In genomic region chr15:55221090-55222011, GRCh38 we compare ENCODE assay signal across 9 cellular contexts. TPM values are rescaled to one million over a fixed set of nuclear protein-coding genes. Genes with fewer than 3 reads are reported as not detected.
DNase-seq lines count a peak whose midpoint lies in the region; ATAC-seq and TF ChIP-seq lines count a peak whose summit lies in the region.
"Had no signal": no experiment of that assay in that cellular context is flagged by ENCODE, and none has a peak within 500 bp of the region (broad histone marks: within the 10 kb centered on the region; RNA-seq: fewer than 3 reads in every experiment).

No MANE protein-coding gene starts in this region.

- peak overlapping the region; percentile 54 for H3K27ac ChIP-seq in mammary epithelial cell (ENCODE audit: insufficient read depth, low read depth, low read length)
- H3K27ac ChIP-seq in mesenchymal stem cell (ENCODE audit: low read length, poor library complexity, severe bottlenecking) = peak overlapping the region; percentile 90

- intact Hi-C loops in mammary epithelial cell (cut with micrococcal nuclease) (loop anchor here (1.0 kb wide), 2 partner anchors 29 to 69 kb away; no protein-coding TSS in a partner anchor), lower leg skin (cut with DNase I; ENCODE audit: low total_unique reads) (no loop called here)

- H3K4me2 ChIP-seq in mammary epithelial cell (ENCODE audit: insufficient read depth, low read depth, low read length) = peak overlapping the region; percentile 58
- H3K4me2 ChIP-seq in mesenchymal stem cell (ENCODE audit: low read length, poor library complexity, severe bottlenecking) = peak overlapping the region; percentile 56

- peak overlapping the region; percentile 92 for H4K8ac ChIP-seq in mesenchymal stem cell (ENCODE audit: low read length)

- H3K9ac ChIP-seq in mammary epithelial cell (ENCODE audit: insufficient read depth, low read length) (no peak overlapping the region), mesenchymal stem cell (ENCODE audit: low read length) (peak overlapping the region; percentile 89)

- H2BK120ac ChIP-seq in mesenchymal stem cell (ENCODE audit: low read depth, low read length) = peak overlapping the region; percentile 81

- no peak overlapping the region for H3K4me3 ChIP-seq in mammary epithelial cell (replicated peaks in 1 of 3; ENCODE audit: insufficient read depth in 1 of 3, low read depth in 2 of 3, low read length in 3 of 3)
- peak overlapping the region in 1 of 2 experiments; percentile 28 for H3K4me3 ChIP-seq in mesenchymal stem cell (ENCODE audit: insufficient read depth in 1 of 2, low read depth in 1 of 2, low read length in 2 of 2)
- no peak overlapping the region for H3K4me3 ChIP-seq in lower leg skin (ENCODE audit: low read depth, poor library complexity, severe bottlenecking)
- H3K4me3 ChIP-seq: adrenal gland had no signal

- no peaks in the 10 kb centered on the region for H4K20me1 ChIP-seq in mammary epithelial cell (ENCODE audit: insufficient read depth, low read length)

- H2BK12ac ChIP-seq in mesenchymal stem cell (ENCODE audit: low read length in 2 of 2) = peak overlapping the region; percentile 88 to 99

- peak overlapping the region; percentile 86 to 92 for H3K4ac ChIP-seq in mesenchymal stem cell (ENCODE audit: low read depth in 1 of 2, low read length in 2 of 2)

- TSS peak; percentile 85 for BruUV-seq in mammary epithelial cell (replicated peaks; lab: Mats Ljungman, UMichigan)

- peak; percentile 42 for ATAC-seq in HG02763 (IDR thresholded peaks at IDR 0.05; ENCODE audit: unreplicated experiment)

- no peak for TF ChIP-seq POLR2A in lower leg skin (IDR thresholded peaks at IDR 0.05)

- H2AFZ ChIP-seq in mammary epithelial cell (ENCODE audit: low read depth, low read length) (peak overlapping the region; percentile 86), mesenchymal stem cell (ENCODE audit: low read depth, low read length) (no peak overlapping the region)

- peak overlapping the region; percentile 79 for H2AK5ac ChIP-seq in mesenchymal stem cell (ENCODE audit: low read length, severe bottlenecking)

- H3K14ac ChIP-seq in mesenchymal stem cell (ENCODE audit: low read length in 2 of 2) = peak overlapping the region in 1 of 2 experiments; percentile 13

- no peaks in the 10 kb centered on the region for H3K9me3 ChIP-seq in mammary epithelial cell (replicated peaks; ENCODE audit: insufficient read depth, low read length)
- H3K9me3 ChIP-seq in mesenchymal stem cell (ENCODE audit: control insufficient read depth, low read length) = no peaks in the 10 kb centered on the region
- H3K9me3 ChIP-seq: adrenal gland had no signal

- H3K18ac ChIP-seq in mesenchymal stem cell (ENCODE audit: low read depth in 1 of 2, low read length in 2 of 2) = peak overlapping the region; percentile 82 to 96

- CTCF ChIA-PET in mammary epithelial cell (lab: Charles Lee; ENCODE audit: low non-redundant PET) = no interaction called here

- no peak for TF ChIP-seq CTCF in mammary epithelial cell (conservative IDR thresholded peaks at IDR 0.05 in 1 of 2, IDR thresholded peaks at IDR 0.05 in 1 of 2; ENCODE audit: extremely low read depth in 1 of 2, insufficient read depth in 1 of 2, low read depth in 1 of 2, low read length in 2 of 2)
- no peak for TF ChIP-seq CTCF in lower leg skin (IDR thresholded peaks at IDR 0.05)

- no peaks in the 10 kb centered on the region for H3K79me1 ChIP-seq in mesenchymal stem cell (replicated peaks; ENCODE audit: low read length, poor library complexity, severe bottlenecking)

- dilution Hi-C loops in mammary epithelial cell (cut with HindIII; ENCODE audit: low sequenced_read_pairs) = no loop called here

- no peaks in the 10 kb centered on the region for H3K27me3 ChIP-seq in mammary epithelial cell (ENCODE audit: insufficient read depth, low read length)
- no peaks in the 10 kb centered on the region for H3K27me3 ChIP-seq in mesenchymal stem cell (ENCODE audit: control insufficient read depth in 1 of 2, insufficient read depth in 1 of 2, low read length in 2 of 2)
- H3K27me3 ChIP-seq: adrenal gland had no signal

- H3K23ac ChIP-seq in mesenchymal stem cell (ENCODE audit: low read length in 2 of 2) = no peak overlapping the region

- no peaks in the 10 kb centered on the region for H3K79me2 ChIP-seq in mammary epithelial cell (ENCODE audit: insufficient read depth, low read length)

- H3K4me1 ChIP-seq in mammary epithelial cell (ENCODE audit: insufficient read depth, low read length) = peaks cover 16% of the 10 kb centered on the region
- peaks cover 2% of the 10 kb centered on the region for H3K4me1 ChIP-seq in mesenchymal stem cell (ENCODE audit: control insufficient read depth, insufficient read depth, low read depth, low read length)

- DNase-seq in NCI-H1694 treated with DMSO at 0.1 percent for 48 hours (lab: John Stamatoyannopoulos, UW) = peak; percentile 6
- DNase-seq in NCI-H1694 (lab: John Stamatoyannopoulos, UW) = no peak
- peak; percentile 25 for DNase-seq in RKO (ENCODE audit: low spot score)
- peak; percentile 84 for DNase-seq in mammary epithelial cell
- peak; percentile 99 for DNase-seq in mesenchymal stem cell
- DNase-seq in lower leg skin (ENCODE audit: low spot score in 2 of 2) = no peak
- DNase-seq in COR-L47 (lab: John Stamatoyannopoulos, UW) = no peak

- H3K36me3 ChIP-seq in mammary epithelial cell (ENCODE audit: insufficient read depth, low read length) (no peaks in the 10 kb centered on the region), mesenchymal stem cell (ENCODE audit: control insufficient read depth in 1 of 2, insufficient read depth in 2 of 2, low read depth in 1 of 2, low read length in 2 of 2) (peaks cover 0 to 16% of the 10 kb centered on the region in 2 experiments)

- peak overlapping the region; percentile 99 for H4K91ac ChIP-seq in mesenchymal stem cell (ENCODE audit: low read length)

- peak overlapping the region; percentile 80 for H2BK15ac ChIP-seq in mesenchymal stem cell (ENCODE audit: low read depth, poor library complexity, severe bottlenecking)

- in situ Hi-C loops in mammary epithelial cell (cut with MboI; ENCODE audit: low sequenced_read_pairs in 2 of 2) = loop anchor here in 1 of 2 donors (5.0 to 10.0 kb wide), 2 partner anchors 66 to 213 kb away; partner anchors contain the start of gene RAB27A

- 24% methylated on average over 5 of the region's 6 CpGs for WGBS in mammary epithelial cell (ENCODE audit: low coverage, missing lambda C conversion rate)
- 21% methylated on average over 6 of the region's 6 CpGs for WGBS in mesenchymal stem cell
- WGBS in lower leg skin, 2 donors = 69 to 77% methylated on average over 6 of the region's 6 CpGs

- H2BK5ac ChIP-seq in mesenchymal stem cell (ENCODE audit: low read depth, low read length, poor library complexity, severe bottlenecking) = peak overlapping the region; percentile 68

RNA-seq across cellular contexts. Expression of gene RSL24D1, which starts 24.6 kb away (rescaled TPM):
- total RNA-seq in mammary epithelial cell = 100 to 1,000 TPM in 1 of 2 donors, 10 to 100 TPM in 1; 94.7 to 114 TPM
- 36.4 TPM for polyA plus RNA-seq in mammary epithelial cell
- 33.3 TPM for polyA minus RNA-seq in mammary epithelial cell
- 65.7 TPM for polyA plus RNA-seq in mesenchymal stem cell (2013, experiment 1 of 2)
- polyA plus RNA-seq in mesenchymal stem cell (2013, experiment 2 of 2) = 67.0 TPM
- total RNA-seq in lower leg skin = 10 to 100 TPM; 41.4 to 70.3 (median 47.5) TPM

Comparison
In these comparisons a context has a peak if more than half of its experiments do, and no peak if none do; other contexts are left out.
1. DNase-seq: peak in NCI-H1694 treated with DMSO at 0.1 percent for 48 hours (single experiment), RKO (single experiment), mammary epithelial cell (single experiment) and mesenchymal stem cell (single experiment); none in NCI-H1694 (single experiment), lower leg skin (0 of 2) and COR-L47 (single experiment).